1 cellular context compared by ENCODE assay signal in genomic region chr9:126307306-126308061, GRCh38.
TF ChIP-seq lines count a peak whose summit lies in the region.

No MANE protein-coding gene starts in this region.

TF ChIP-seq in HepG2, 621 proteins besides CTCF, POLR2A, EP300 and RAD21:
- TF ChIP-seq PATZ1 (CRISPR knock-in tag; IDR thresholded peaks at IDR 0.05) (peak; percentile 53; the same call in 1 of the 2 replicates), HDAC2 (CRISPR knock-in tag; IDR thresholded peaks at IDR 0.05) (no peak), SIX1 (CRISPR knock-in tag; IDR thresholded peaks at IDR 0.05; ENCODE audit: borderline replicate concordance) (no peak), GFI1 (CRISPR knock-in tag; IDR thresholded peaks at IDR 0.05; ENCODE audit: borderline replicate concordance) (0 out of 2 replicates have a peak, but pooled peaks have one; percentile 33), FOXO1 (CRISPR knock-in tag; IDR thresholded peaks at IDR 0.05) (no peak), TBL1XR1 (IDR thresholded peaks at IDR 0.05; ENCODE audit: borderline replicate concordance, low read length, partially characterized antibody) (no peak), SRSF1 (optimal IDR thresholded peaks at IDR 0.05; ENCODE audit: low read depth, low read length) (no peak), ZNF878 (CRISPR knock-in tag; IDR thresholded peaks at IDR 0.05) (no peak), ZBTB49 (CRISPR knock-in tag; IDR thresholded peaks at IDR 0.05; ENCODE audit: borderline replicate concordance) (no peak), FOXA1 (IDR thresholded peaks at IDR 0.05) (no peak), FOXA1 (CRISPR knock-in tag; IDR thresholded peaks at IDR 0.05) (peak; percentile 41; the same call in 1 of the 2 replicates), ZNF562 (CRISPR knock-in tag; IDR thresholded peaks at IDR 0.05; ENCODE audit: borderline replicate concordance) (no peak), JDP2 (CRISPR knock-in tag; IDR thresholded peaks at IDR 0.05; ENCODE audit: borderline replicate concordance) (no peak), ARID4A (CRISPR knock-in tag; IDR thresholded peaks at IDR 0.05; ENCODE audit: borderline replicate concordance) (0 out of 2 replicates have a peak, but pooled peaks have one; percentile 6), AGO2 (optimal IDR thresholded peaks at IDR 0.05; ENCODE audit: low read depth, low read length) (no peak), ZMAT5 (CRISPR knock-in tag; IDR thresholded peaks at IDR 0.05; ENCODE audit: borderline replicate concordance, low read depth) (no peak), POLR2AphosphoS5 (IDR thresholded peaks at IDR 0.05; ENCODE audit: low read depth, low read length) (no peak), ZBTB40 (IDR thresholded peaks at IDR 0.05) (no peak), ZBTB40 (CRISPR knock-in tag; IDR thresholded peaks at IDR 0.05) (no peak), FOSL2 (CRISPR knock-in tag; IDR thresholded peaks at IDR 0.05) (no peak), ZNF883 (CRISPR knock-in tag; IDR thresholded peaks at IDR 0.05; ENCODE audit: not compliant biosample characterization) (no peak), ZFX (CRISPR knock-in tag; IDR thresholded peaks at IDR 0.05; ENCODE audit: low read depth) (0 out of 2 replicates have a peak, but pooled peaks have one; percentile 15), ZNF687 (CRISPR knock-in tag; IDR thresholded peaks at IDR 0.05) (0 out of 2 replicates have a peak, but pooled peaks have one; percentile 22), ZNF274 (CRISPR knock-in tag; IDR thresholded peaks at IDR 0.05) (no peak), ZNF292 (CRISPR knock-in tag; IDR thresholded peaks at IDR 0.05; ENCODE audit: borderline replicate concordance, low read depth) (peak; percentile 50; the same call in 1 of the 2 replicates), ZNF280B (CRISPR knock-in tag; IDR thresholded peaks at IDR 0.05; ENCODE audit: borderline replicate concordance) (no peak), ZBTB21 (CRISPR knock-in tag; IDR thresholded peaks at IDR 0.05) (no peak), ZNF251 (CRISPR knock-in tag; IDR thresholded peaks at IDR 0.05) (no peak)
